ENCODE assay signal across 24 cellular contexts in the genomic region with DNA sequence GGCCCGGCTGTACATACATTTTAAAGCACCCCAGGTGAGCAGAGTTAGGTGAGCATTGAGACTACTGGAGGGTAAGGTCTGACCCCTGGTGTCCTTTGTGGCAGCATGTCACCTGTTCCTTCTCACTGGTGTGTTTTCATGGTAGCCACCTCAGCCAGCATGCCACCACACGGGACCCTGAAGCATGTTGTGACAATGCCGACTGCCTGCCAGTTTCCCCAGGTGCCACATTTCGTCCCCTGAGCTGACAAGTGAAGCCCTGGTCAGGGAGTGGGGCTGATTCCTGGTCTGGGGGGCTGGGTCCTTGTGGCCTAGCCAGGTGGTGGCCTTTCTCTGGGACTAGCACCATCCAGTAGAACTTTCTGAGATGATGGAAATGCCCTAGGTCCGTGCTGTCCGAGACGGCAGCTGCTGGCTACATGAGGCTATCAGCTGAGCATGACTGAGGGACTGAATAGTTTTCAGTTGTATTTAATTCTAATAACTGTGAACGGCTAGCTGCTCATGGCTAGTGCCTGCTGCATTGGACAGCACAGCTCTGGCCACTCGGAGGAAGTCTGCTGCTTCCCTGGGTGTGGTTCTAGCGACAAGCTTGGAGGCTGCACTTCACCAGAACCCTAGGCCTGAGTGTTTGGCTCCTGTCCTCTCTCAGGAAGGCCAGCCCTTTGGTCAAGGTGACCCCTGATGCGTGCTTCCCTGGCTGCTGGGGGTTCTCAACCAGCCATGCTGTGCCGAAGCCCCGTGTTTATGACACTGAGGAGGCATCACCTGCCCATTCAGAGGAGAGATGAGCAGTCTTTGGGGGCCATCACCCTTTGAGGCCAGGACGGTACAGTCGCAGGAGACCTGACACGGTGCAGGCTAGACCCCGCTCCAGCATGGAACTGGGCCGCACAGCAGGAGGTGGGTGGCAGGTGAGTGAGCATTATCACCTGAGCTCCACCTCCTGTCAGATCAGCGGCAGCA. TPM values are rescaled to one million over a fixed set of nuclear protein-coding genes. Genes with fewer than 3 reads are reported as not detected.
DNase-seq lines count a peak whose midpoint lies in the region; ATAC-seq and TF ChIP-seq lines count a peak whose summit lies in the region.
"Had no signal": no experiment of that assay in that cellular context is flagged by ENCODE, and none has a peak within 500 bp of the region (broad histone marks: within the 10 kb centered on the region; RNA-seq: fewer than 3 reads in every experiment).

No MANE protein-coding gene starts in this region.

- no peaks in the 10 kb centered on the region for H3K79me2 ChIP-seq in DND-41 (ENCODE audit: insufficient read depth, low read length)
- no peaks in the 10 kb centered on the region for H3K79me2 ChIP-seq in neural progenitor cell (ENCODE audit: low read depth)

- H3K4me3 Mint-ChIP-seq in activated CD4-positive, alpha-beta memory T cell treated with anti-CD3 and anti-CD28 coated beads for 36 hours = no peak overlapping the region
- H3K4me3 Mint-ChIP-seq in neural progenitor cell = no peak overlapping the region
- H3K4me3 Mint-ChIP-seq: activated T-helper 17 cell treated with anti-CD3 and anti-CD28 coated beads, Interleukin-2, amount 50 U/mL, for 72 hours; B cell; memory B cell had no signal

- no peak for ATAC-seq in DND-41 (ENCODE audit: insufficient read depth, low read depth)
- ATAC-seq: activated T-helper 17 cell treated with anti-CD3 and anti-CD28 coated beads, Interleukin-2, amount 50 U/mL, for 72 hours; HCT116 had no signal

- H3F3A ChIP-seq in neural progenitor cell (ENCODE audit: low read depth) = no peaks in the 10 kb centered on the region

- intact Hi-C loops in activated CD4-positive, alpha-beta memory T cell treated with anti-CD3 and anti-CD28 coated beads for 36 hours (cut with micrococcal nuclease) = no loop called here
- intact Hi-C loops in lower leg skin (cut with DNase I; ENCODE audit: low total_unique reads) = no loop called here

- no peaks in the 10 kb centered on the region for H3K4me1 Mint-ChIP-seq in activated CD4-positive, alpha-beta memory T cell treated with anti-CD3 and anti-CD28 coated beads for 36 hours (ENCODE audit: low read depth)
- peaks cover 10% of the 10 kb centered on the region for H3K4me1 Mint-ChIP-seq in neural progenitor cell
- H3K4me1 Mint-ChIP-seq: activated T-helper 17 cell treated with anti-CD3 and anti-CD28 coated beads, Interleukin-2, amount 50 U/mL, for 72 hours; B cell; memory B cell had no signal

- no peak overlapping the region for H3K4me2 ChIP-seq in DND-41 (ENCODE audit: insufficient read depth, low read length)
- H3K4me2 ChIP-seq in neural progenitor cell = no peak overlapping the region

- no peaks in the 10 kb centered on the region for H3K36me3 Mint-ChIP-seq in activated CD4-positive, alpha-beta memory T cell treated with anti-CD3 and anti-CD28 coated beads for 36 hours
- no peaks in the 10 kb centered on the region for H3K36me3 Mint-ChIP-seq in neural progenitor cell
- H3K36me3 Mint-ChIP-seq: memory B cell had no signal

- WGBS in lower leg skin, 2 donors = 88 to 93% methylated on average over 16 to 19 of the region's 19 CpGs
- 85% methylated on average over 5 of the region's 19 CpGs for WGBS in suprapubic skin

- H3K27me3 Mint-ChIP-seq in activated CD4-positive, alpha-beta memory T cell treated with anti-CD3 and anti-CD28 coated beads for 36 hours = no peaks in the 10 kb centered on the region
- no peaks in the 10 kb centered on the region for H3K27me3 Mint-ChIP-seq in neural progenitor cell (ENCODE audit: insufficient read depth, low read depth)

- no peak overlapping the region for H3K27ac Mint-ChIP-seq in activated CD4-positive, alpha-beta memory T cell treated with anti-CD3 and anti-CD28 coated beads for 36 hours
- no peak overlapping the region for H3K27ac Mint-ChIP-seq in neural progenitor cell
- H3K27ac Mint-ChIP-seq: activated T-helper 17 cell treated with anti-CD3 and anti-CD28 coated beads, Interleukin-2, amount 50 U/mL, for 72 hours; B cell; memory B cell had no signal

- H3K9me3 ChIP-seq in DND-41 (ENCODE audit: insufficient read depth, low read length, severe bottlenecking) (no peaks in the 10 kb centered on the region), suprapubic skin (no peaks in the 10 kb centered on the region), neural progenitor cell (ENCODE audit: low read depth) (no peaks in the 10 kb centered on the region)

- H3K4me1 ChIP-seq in DND-41 (ENCODE audit: insufficient read depth, low read length) (no peaks in the 10 kb centered on the region; the same call in 1 of the 2 replicates), suprapubic skin (no peaks in the 10 kb centered on the region), neural progenitor cell (peaks cover 2% of the 10 kb centered on the region)

- H2AFZ ChIP-seq in DND-41 (ENCODE audit: low read depth, low read length) = no peak overlapping the region
- H2AFZ ChIP-seq in neural progenitor cell (replicated peaks) = no peak overlapping the region

- no peaks in the 10 kb centered on the region for H4K20me1 ChIP-seq in DND-41 (ENCODE audit: insufficient read depth, low read length)
- H4K20me1 ChIP-seq in neural progenitor cell (ENCODE audit: low read depth) = no peaks in the 10 kb centered on the region

- CTCF ChIA-PET in activated CD4-positive, alpha-beta memory T cell treated with anti-CD3 and anti-CD28 coated beads for 36 hours (lab: Charles Lee) = no interaction called here

- TF ChIP-seq CTCF in DND-41 (IDR thresholded peaks at IDR 0.05; ENCODE audit: borderline replicate concordance, extremely low read depth, low read length, poor library complexity, severe bottlenecking) (no peak), lower leg skin (IDR thresholded peaks at IDR 0.05) (no peak), suprapubic skin (IDR thresholded peaks at IDR 0.05) (no peak), neural progenitor cell (IDR thresholded peaks at IDR 0.05) (no peak)

- no peak overlapping the region for H3K9ac ChIP-seq in DND-41 (ENCODE audit: low read depth, low read length)
- H3K9ac ChIP-seq in neural progenitor cell = no peak overlapping the region

- H3K27ac ChIP-seq in DND-41 (ENCODE audit: low read length) (no peak overlapping the region), suprapubic skin (no peak overlapping the region), neural progenitor cell (no peak overlapping the region)

- POLR2A ChIA-PET in activated CD4-positive, alpha-beta memory T cell treated with anti-CD3 and anti-CD28 coated beads for 36 hours (lab: Charles Lee) = no interaction called here

- H3K4me3 ChIP-seq in DND-41 (ENCODE audit: low read depth in 1 of 2, low read length in 2 of 2) (no peak overlapping the region), lower leg skin (ENCODE audit: low read depth, poor library complexity, severe bottlenecking) (no peak overlapping the region), suprapubic skin (no peak overlapping the region), neural progenitor cell (no peak overlapping the region)

- H3K36me3 ChIP-seq in DND-41 (ENCODE audit: insufficient read depth, low read length) = no peaks in the 10 kb centered on the region
- no peaks in the 10 kb centered on the region for H3K36me3 ChIP-seq in suprapubic skin
- H3K36me3 ChIP-seq in neural progenitor cell = no peaks in the 10 kb centered on the region

- H3K27me3 ChIP-seq in DND-41 (ENCODE audit: insufficient read depth, low read length, poor library complexity) = no peaks in the 10 kb centered on the region
- no peaks in the 10 kb centered on the region for H3K27me3 ChIP-seq in suprapubic skin
- H3K27me3 ChIP-seq in neural progenitor cell = no peaks in the 10 kb centered on the region

- no peak for TF ChIP-seq EP300 in suprapubic skin (IDR thresholded peaks at IDR 0.05)

- H3K9me3 Mint-ChIP-seq in activated CD4-positive, alpha-beta memory T cell treated with anti-CD3 and anti-CD28 coated beads for 36 hours = no peaks in the 10 kb centered on the region
- H3K9me3 Mint-ChIP-seq in neural progenitor cell = no peaks in the 10 kb centered on the region
- H3K9me3 Mint-ChIP-seq: activated T-helper 17 cell treated with anti-CD3 and anti-CD28 coated beads, Interleukin-2, amount 50 U/mL, for 72 hours; memory B cell had no signal

- DNase-seq in DND-41 (peak; percentile 1), lower leg skin (ENCODE audit: low spot score in 2 of 2) (peak; percentile 7 to 76), suprapubic skin (ENCODE audit: low spot score in 2 of 2) (peak; percentile 29 to 69), DMS53 (lab: John Stamatoyannopoulos, UW) (no peak), KG1 (lab: John Stamatoyannopoulos, UW) (no peak), neural progenitor cell (ENCODE audit: low spot score) (no peak)
- DNase-seq in activated CD4-positive, alpha-beta memory T cell treated with anti-CD3 and anti-CD28 coated beads for 36 hours = peak; percentile 4
- DNase-seq: activated CD4-positive, alpha-beta T cell treated with anti-CD3 and anti-CD28 coated beads, Interleukin-2, amount 50 U/mL, for 4 hours; amygdala; Calu3; caudate nucleus; effector CD8-positive, alpha-beta T cell; KBM-7; MV-4-11; NCI-H2029 treated with DMSO at 0.1 percent for 48 hours; NCI-H446 treated with DMSO at 0.1 percent for 48 hours; retina; stimulated activated naive CD4-positive, alpha-beta T cell had no signal

- TF ChIP-seq POLR2A in lower leg skin (IDR thresholded peaks at IDR 0.05) = no peak
- no peak for TF ChIP-seq POLR2A in suprapubic skin (IDR thresholded peaks at IDR 0.05)

RNA-seq across cellular contexts. Expression of gene C3orf22, which starts 3.9 kb away (rescaled TPM):
- total RNA-seq in activated CD4-positive, alpha-beta memory T cell treated with anti-CD3 and anti-CD28 coated beads for 36 hours = not detected
- not detected for total RNA-seq in lower leg skin
- not detected for total RNA-seq in suprapubic skin
- not detected in 2 replicates for total RNA-seq in neural progenitor cell (ENCODE audit: low replicate concordance)
- total RNA-seq: activated T-helper 17 cell treated with anti-CD3 and anti-CD28 coated beads, Interleukin-2, amount 50 U/mL, for 72 hours; B cell; Calu3; fibroblast of lung; urinary bladder had no signal

RNA-seq across cellular contexts. Expression of gene CHST13, which starts 30.9 kb away (rescaled TPM):
- not detected for total RNA-seq in activated CD4-positive, alpha-beta memory T cell treated with anti-CD3 and anti-CD28 coated beads for 36 hours
- total RNA-seq in lower leg skin (under 1 TPM in 1 of 4 donors, not detected in 3; 0.32 TPM), suprapubic skin (not detected), neural progenitor cell (ENCODE audit: low replicate concordance) (0.09 and 0.34 TPM in 2 replicates)
- total RNA-seq: activated T-helper 17 cell treated with anti-CD3 and anti-CD28 coated beads, Interleukin-2, amount 50 U/mL, for 72 hours; B cell had no signal

RNA-seq across cellular contexts. Expression of gene UROC1, which starts 37.3 kb away (rescaled TPM):
- total RNA-seq in activated CD4-positive, alpha-beta memory T cell treated with anti-CD3 and anti-CD28 coated beads for 36 hours = not detected
- total RNA-seq in lower leg skin (not detected), suprapubic skin (not detected), neural progenitor cell (ENCODE audit: low replicate concordance) (not detected in 2 replicates)
- total RNA-seq: activated T-helper 17 cell treated with anti-CD3 and anti-CD28 coated beads, Interleukin-2, amount 50 U/mL, for 72 hours; B cell; Calu3; fibroblast of lung; urinary bladder had no signal

Comparison
In these comparisons a context has a peak if more than half of its experiments do, and no peak if none do; other contexts are left out.
1. DNase-seq: peak in DND-41 (single experiment), activated CD4-positive, alpha-beta memory T cell treated with anti-CD3 and anti-CD28 coated beads for 36 hours (single experiment), lower leg skin (2 of 2) and suprapubic skin (2 of 2); none in DMS53 (single experiment), KG1 (single experiment) and neural progenitor cell (single experiment).